ENCODE assay signal across 28 cellular contexts in genomic region chr15:100932676-100933348, GRCh38. TPM values are rescaled to one million over a fixed set of nuclear protein-coding genes. Genes with fewer than 3 reads are reported as not detected.
DNase-seq lines count a peak whose midpoint lies in the region; ATAC-seq and TF ChIP-seq lines count a peak whose summit lies in the region.
"Had no signal": no experiment of that assay in that cellular context is flagged by ENCODE, and none has a peak within 500 bp of the region (broad histone marks: within the 10 kb centered on the region; RNA-seq: fewer than 3 reads in every experiment).

No MANE protein-coding gene starts in this region.

- no peak overlapping the region for H3K18ac ChIP-seq in IMR-90 (ENCODE audit: low read depth, low read length)

- peak; percentile 32 for DNase-seq in activated CD4-positive, alpha-beta T cell treated with anti-CD3 and anti-CD28 coated beads, Interleukin-2, amount 10 ng/mL, durations not matched to agents 24 days and 14 days
- DNase-seq in activated CD4-positive, alpha-beta T cell treated with anti-CD3 and anti-CD28 coated beads, Interleukin-2, amount 10 ng/mL, durations not matched to agents 7 days and 5 days = no peak
- no peak for DNase-seq in IMR-90
- DNase-seq in RPMI8226 = peak; percentile 47
- no peak for DNase-seq in spleen
- DNase-seq in heart left ventricle = no peak
- DNase-seq in activated naive CD4-positive, alpha-beta T cell treated with anti-CD3 and anti-CD28 coated beads, Interleukin-2, amount 50 U/mL, for 72 hours (ENCODE audit: low spot score in 2 of 2) = no peak
- DNase-seq: activated CD4-positive, alpha-beta T cell treated with anti-CD3 and anti-CD28 coated beads, Interleukin-2, amount 50 U/mL, for 4 hours; activated CD8-positive, alpha-beta memory T cell treated with anti-CD3 and anti-CD28 coated beads, Interleukin-2, amount 50 U/mL, for 48 hours; activated naive CD8-positive, alpha-beta T cell treated with anti-CD3 and anti-CD28 coated beads for 36 hours; BE2C; central memory CD4-positive, alpha-beta T cell; COR-L47; DND-41; esophagus squamous epithelium; hypothalamus; left ventricle myocardium inferior; MG63; naive thymus-derived CD8-positive, alpha-beta T cell; NCI-H510A treated with DMSO at 0.1 percent for 48 hours; retina; SK-N-SH; WERI-Rb-1 had no signal

- H3K36me3 Mint-ChIP-seq in activated CD4-positive, alpha-beta T cell treated with anti-CD3 and anti-CD28 coated beads, Interleukin-2, amount 10 ng/mL, durations not matched to agents 24 days and 14 days (ENCODE audit: low read depth) = no peaks in the 10 kb centered on the region
- no peaks in the 10 kb centered on the region for H3K36me3 Mint-ChIP-seq in activated CD4-positive, alpha-beta T cell treated with anti-CD3 and anti-CD28 coated beads, Interleukin-2, amount 10 ng/mL, durations not matched to agents 7 days and 5 days (ENCODE audit: low read depth)
- H3K36me3 Mint-ChIP-seq in activated naive CD4-positive, alpha-beta T cell treated with anti-CD3 and anti-CD28 coated beads, Interleukin-2, amount 50 U/mL, for 72 hours = no peaks in the 10 kb centered on the region
- H3K36me3 Mint-ChIP-seq: activated naive CD8-positive, alpha-beta T cell treated with anti-CD3 and anti-CD28 coated beads for 36 hours; naive thymus-derived CD8-positive, alpha-beta T cell had no signal

- no peak for ATAC-seq in IMR-90 (ENCODE audit: low read depth)
- ATAC-seq in heart left ventricle = no peak
- no peak for ATAC-seq in activated naive CD4-positive, alpha-beta T cell treated with anti-CD3 and anti-CD28 coated beads, Interleukin-2, amount 50 U/mL, for 72 hours
- ATAC-seq in GM21619 (IDR thresholded peaks at IDR 0.05; ENCODE audit: unreplicated experiment) = no peak
- ATAC-seq: HepG2; naive thymus-derived CD8-positive, alpha-beta T cell had no signal

- no peaks in the 10 kb centered on the region for H3K27me3 ChIP-seq in IMR-90 (ENCODE audit: control insufficient read depth, insufficient read depth, low read length)
- no peaks in the 10 kb centered on the region for H3K27me3 ChIP-seq in spleen (replicated peaks in 1 of 7)
- H3K27me3 ChIP-seq in heart left ventricle = no peaks in the 10 kb centered on the region
- H3K27me3 ChIP-seq: BE2C, esophagus squamous epithelium, MG63 had no signal

- no peaks in the 10 kb centered on the region for H3K4me1 Mint-ChIP-seq in activated CD4-positive, alpha-beta T cell treated with anti-CD3 and anti-CD28 coated beads, Interleukin-2, amount 10 ng/mL, durations not matched to agents 24 days and 14 days
- no peaks in the 10 kb centered on the region for H3K4me1 Mint-ChIP-seq in activated CD4-positive, alpha-beta T cell treated with anti-CD3 and anti-CD28 coated beads, Interleukin-2, amount 10 ng/mL, durations not matched to agents 7 days and 5 days
- H3K4me1 Mint-ChIP-seq: activated naive CD8-positive, alpha-beta T cell treated with anti-CD3 and anti-CD28 coated beads for 36 hours had no signal

- H4K20me1 ChIP-seq in IMR-90 (ENCODE audit: insufficient read depth, low read length) = no peaks in the 10 kb centered on the region

- H2AK9ac ChIP-seq in IMR-90 (replicated peaks; ENCODE audit: low read depth, low read length, poor library complexity) = no peak overlapping the region

- H4K8ac ChIP-seq in IMR-90 (ENCODE audit: low read depth in 2 of 2, low read length in 2 of 2) = no peak overlapping the region

- H3K9me3 ChIP-seq in IMR-90 (ENCODE audit: control insufficient read depth, insufficient read depth, low read length) (no peaks in the 10 kb centered on the region), spleen (no peaks in the 10 kb centered on the region), heart left ventricle (peaks cover 0 to 5% (median 0%) of the 10 kb centered on the region in 12 donors)
- H3K9me3 ChIP-seq: BE2C, esophagus squamous epithelium, MG63, SK-N-SH had no signal

- no peak overlapping the region for H4K91ac ChIP-seq in IMR-90 (ENCODE audit: insufficient read depth, low read depth, low read length)

- no TSS peak for BruUV-seq in IMR-90 (replicated peaks; lab: Mats Ljungman, UMichigan)

- H3K4ac ChIP-seq in IMR-90 (ENCODE audit: low read depth, low read length) = 0 out of 2 replicates have a peak overlapping the region, but pooled peaks have one; percentile 16

- TF ChIP-seq CTCF in IMR-90 (conservative IDR thresholded peaks at IDR 0.05; ENCODE audit: low read depth, low read length) (no peak), spleen (IDR thresholded peaks at IDR 0.05 in 8 of 11, conservative IDR thresholded peaks at IDR 0.05 in 3 of 11) (no peak), heart left ventricle (IDR thresholded peaks at IDR 0.05) (no peak)

- in situ Hi-C loops in IMR-90 (cut with MboI; ENCODE audit: low sequenced_read_pairs) = no loop called here

- no peak overlapping the region for H2BK15ac ChIP-seq in IMR-90 (ENCODE audit: low read depth, low read length)

- H3K9ac ChIP-seq in IMR-90 (ENCODE audit: low read depth, low read length) = no peak overlapping the region
- H3K9ac ChIP-seq: SK-N-SH had no signal

- POLR2A ChIA-PET in activated CD4-positive, alpha-beta T cell treated with anti-CD3 and anti-CD28 coated beads, Interleukin-2, amount 10 ng/mL, durations not matched to agents 7 days and 5 days (lab: Charles Lee) = no interaction called here
- POLR2A ChIA-PET in IMR-90 (lab: Charles Lee; ENCODE audit: unreplicated experiment) = no interaction called here

- H3K27ac ChIP-seq in IMR-90 (ENCODE audit: insufficient read depth, low read length) = no peak overlapping the region
- H3K27ac ChIP-seq in spleen = peak overlapping the region in 6 of 8 donors; percentile 1 to 65 (median 58)
- no peak overlapping the region for H3K27ac ChIP-seq in heart left ventricle
- H3K27ac ChIP-seq: esophagus squamous epithelium, left ventricle myocardium inferior, WERI-Rb-1 had no signal

- no peaks in the 10 kb centered on the region for H3K9me3 Mint-ChIP-seq in activated CD4-positive, alpha-beta T cell treated with anti-CD3 and anti-CD28 coated beads, Interleukin-2, amount 10 ng/mL, durations not matched to agents 24 days and 14 days
- no peaks in the 10 kb centered on the region for H3K9me3 Mint-ChIP-seq in activated CD4-positive, alpha-beta T cell treated with anti-CD3 and anti-CD28 coated beads, Interleukin-2, amount 10 ng/mL, durations not matched to agents 7 days and 5 days
- H3K9me3 Mint-ChIP-seq in activated naive CD4-positive, alpha-beta T cell treated with anti-CD3 and anti-CD28 coated beads, Interleukin-2, amount 50 U/mL, for 72 hours = no peaks in the 10 kb centered on the region
- H3K9me3 Mint-ChIP-seq: activated naive CD8-positive, alpha-beta T cell treated with anti-CD3 and anti-CD28 coated beads for 36 hours; dendritic cell treated with granulocyte-macrophage colony-stimulating factor and Interleukin-4, amounts not matched to agents 40 ng/mL and 50 ng/mL, for 4 days; naive thymus-derived CD8-positive, alpha-beta T cell; T-helper 2 cell treated with Interferon-gamma antibody and Interleukin-4, amounts not matched to agents 5 μg/mL and 100 μg/mL, for 36 hours had no signal

- no peak overlapping the region for H3K27ac Mint-ChIP-seq in activated CD4-positive, alpha-beta T cell treated with anti-CD3 and anti-CD28 coated beads, Interleukin-2, amount 10 ng/mL, durations not matched to agents 24 days and 14 days
- H3K27ac Mint-ChIP-seq in activated CD4-positive, alpha-beta T cell treated with anti-CD3 and anti-CD28 coated beads, Interleukin-2, amount 10 ng/mL, durations not matched to agents 7 days and 5 days = no peak overlapping the region
- no peak overlapping the region for H3K27ac Mint-ChIP-seq in activated naive CD4-positive, alpha-beta T cell treated with anti-CD3 and anti-CD28 coated beads, Interleukin-2, amount 50 U/mL, for 72 hours
- H3K27ac Mint-ChIP-seq: activated naive CD8-positive, alpha-beta T cell treated with anti-CD3 and anti-CD28 coated beads for 36 hours; dendritic cell treated with granulocyte-macrophage colony-stimulating factor and Interleukin-4, amounts not matched to agents 40 ng/mL and 50 ng/mL, for 4 days; naive thymus-derived CD8-positive, alpha-beta T cell; T-helper 2 cell treated with Interferon-gamma antibody and Interleukin-4, amounts not matched to agents 5 μg/mL and 100 μg/mL, for 36 hours had no signal

- no peak overlapping the region for H2AK5ac ChIP-seq in IMR-90 (ENCODE audit: low read depth, low read length)

- dilution Hi-C loops in IMR-90 (cut with HindIII; ENCODE audit: low sequenced_read_pairs, unreplicated experiment) = no loop called here

- TF ChIP-seq POLR2A in IMR-90 (IDR thresholded peaks at IDR 0.05; ENCODE audit: low read depth, low read length) (no peak), spleen (IDR thresholded peaks at IDR 0.05) (no peak), heart left ventricle (IDR thresholded peaks at IDR 0.05) (no peak)

- H3K9me1 ChIP-seq in IMR-90 (ENCODE audit: insufficient read depth, low read length) = peaks cover 4% of the 10 kb centered on the region; the same call in 1 of the 2 replicates

- H2BK5ac ChIP-seq in IMR-90 (ENCODE audit: low read depth, low read length, poor library complexity, severe bottlenecking) = no peak overlapping the region

- H3K36me3 ChIP-seq in IMR-90 (ENCODE audit: control insufficient read depth, insufficient read depth, low read length) (no peaks in the 10 kb centered on the region; the same call in none of the 2 replicates), spleen (peaks cover 0 to 27% (median 0%) of the 10 kb centered on the region in 6 donors), heart left ventricle (peaks cover 0 to 22% (median 0%) of the 10 kb centered on the region in 9 donors)
- H3K36me3 ChIP-seq: BE2C, left ventricle myocardium inferior, WERI-Rb-1 had no signal

- no peak overlapping the region for H2AFZ ChIP-seq in IMR-90 (replicated peaks; ENCODE audit: low read length, poor library complexity)

- H2BK120ac ChIP-seq in IMR-90 (ENCODE audit: low read depth, low read length) = no peak overlapping the region

- H3K4me2 ChIP-seq in IMR-90 (ENCODE audit: low read depth, low read length) = no peak overlapping the region
- H3K4me2 ChIP-seq: SK-N-SH, smooth muscle cell had no signal

- intact Hi-C loops in activated CD4-positive, alpha-beta T cell treated with anti-CD3 and anti-CD28 coated beads, Interleukin-2, amount 10 ng/mL, durations not matched to agents 24 days and 14 days (cut with micrococcal nuclease) = no loop called here
- intact Hi-C loops in IMR-90 (cut with micrococcal nuclease) (no loop called here), spleen (cut with DNase I; ENCODE audit: low total_unique reads) (no loop called here), heart left ventricle (cut with DNase I) (loop anchor here in 1 of 10 donors (5.0 kb wide), 1 partner anchor 49 kb away; no protein-coding TSS in a partner anchor)

- H3K14ac ChIP-seq in IMR-90 (replicated peaks; ENCODE audit: low read depth, low read length) = no peak overlapping the region

- H3K4me3 ChIP-seq in IMR-90 (ENCODE audit: insufficient read depth, low read depth, low read length) (no peak overlapping the region), spleen (no peak overlapping the region), heart left ventricle (no peak overlapping the region)
- H3K4me3 ChIP-seq: esophagus squamous epithelium, left ventricle myocardium inferior, MG63, smooth muscle cell had no signal

- H2BK20ac ChIP-seq in IMR-90 (ENCODE audit: low read depth, low read length) = peak overlapping the region; percentile 37; the same call in 1 of the 2 replicates

- TF ChIP-seq RAD21 in IMR-90 (IDR thresholded peaks at IDR 0.05; ENCODE audit: low read length) = no peak

- H4K5ac ChIP-seq in IMR-90 (ENCODE audit: low read depth, low read length) = no peak overlapping the region

- H3K4me3 Mint-ChIP-seq in activated CD4-positive, alpha-beta T cell treated with anti-CD3 and anti-CD28 coated beads, Interleukin-2, amount 10 ng/mL, durations not matched to agents 24 days and 14 days = no peak overlapping the region
- no peak overlapping the region for H3K4me3 Mint-ChIP-seq in activated CD4-positive, alpha-beta T cell treated with anti-CD3 and anti-CD28 coated beads, Interleukin-2, amount 10 ng/mL, durations not matched to agents 7 days and 5 days
- H3K4me3 Mint-ChIP-seq: activated naive CD8-positive, alpha-beta T cell treated with anti-CD3 and anti-CD28 coated beads for 36 hours; dendritic cell treated with granulocyte-macrophage colony-stimulating factor and Interleukin-4, amounts not matched to agents 40 ng/mL and 50 ng/mL, for 4 days; naive thymus-derived CD8-positive, alpha-beta T cell; T-helper 2 cell treated with Interferon-gamma antibody and Interleukin-4, amounts not matched to agents 5 μg/mL and 100 μg/mL, for 36 hours had no signal

- H3K4me1 ChIP-seq in IMR-90 (ENCODE audit: control insufficient read depth, insufficient read depth, low read length) (peaks cover 2% of the 10 kb centered on the region; the same call in 1 of the 2 replicates), spleen (peaks cover 3 to 76% (median 49%) of the 10 kb centered on the region in 6 donors), heart left ventricle (peaks cover 0 to 9% (median 0%) of the 10 kb centered on the region in 12 donors)
- H3K4me1 ChIP-seq: BE2C, left ventricle myocardium inferior had no signal

- 34% methylated on average over 3 of the region's 7 CpGs; no CpG with 5 or more reads in 1 of the 2 experiments for WGBS in IMR-90 (ENCODE audit: extremely low coverage in 2 of 2, insufficient read length in 1 of 2), 2 experiments
- WGBS in spleen, 5 donors = 53 to 66% (median 62%) methylated on average over 7 of the region's 7 CpGs
- WGBS in heart left ventricle, 4 donors = 66 to 74% (median 70%) methylated on average over 7 of the region's 7 CpGs

- no peak overlapping the region for H3K56ac ChIP-seq in IMR-90 (ENCODE audit: extremely low read depth, insufficient read depth, low read length)

- peaks cover 9% of the 10 kb centered on the region for H3K27me3 Mint-ChIP-seq in activated CD4-positive, alpha-beta T cell treated with anti-CD3 and anti-CD28 coated beads, Interleukin-2, amount 10 ng/mL, durations not matched to agents 24 days and 14 days
- no peaks in the 10 kb centered on the region for H3K27me3 Mint-ChIP-seq in activated CD4-positive, alpha-beta T cell treated with anti-CD3 and anti-CD28 coated beads, Interleukin-2, amount 10 ng/mL, durations not matched to agents 7 days and 5 days
- H3K27me3 Mint-ChIP-seq: activated naive CD8-positive, alpha-beta T cell treated with anti-CD3 and anti-CD28 coated beads for 36 hours; dendritic cell treated with granulocyte-macrophage colony-stimulating factor and Interleukin-4, amounts not matched to agents 40 ng/mL and 50 ng/mL, for 4 days had no signal

- H3K79me1 ChIP-seq in IMR-90 (ENCODE audit: low read depth in 1 of 2, low read length in 2 of 2) = no peaks in the 10 kb centered on the region; a peak in 1 of 4 replicates

- CTCF ChIA-PET in activated CD4-positive, alpha-beta T cell treated with anti-CD3 and anti-CD28 coated beads, Interleukin-2, amount 10 ng/mL, durations not matched to agents 7 days and 5 days (lab: Charles Lee) = no interaction called here
- CTCF ChIA-PET in IMR-90 (lab: Yijun Ruan, JAX) = no interaction called here

- no peak overlapping the region for H3K23ac ChIP-seq in IMR-90 (ENCODE audit: low read depth, low read length)

RNA-seq across cellular contexts. Expression of gene LRRK1, which starts 13.7 kb away (rescaled TPM):
- 1.3 and 2.1 TPM in 2 replicates for total RNA-seq in activated CD4-positive, alpha-beta T cell treated with anti-CD3 and anti-CD28 coated beads, Interleukin-2, amount 10 ng/mL, durations not matched to agents 24 days and 14 days
- under 1 TPM; 0.40 to 0.45 TPM for total RNA-seq in activated CD4-positive, alpha-beta T cell treated with anti-CD3 and anti-CD28 coated beads, Interleukin-2, amount 10 ng/mL, durations not matched to agents 7 days and 5 days
- total RNA-seq in IMR-90 (2012; rRNA removed) (1.9 and 3.0 TPM in 2 replicates), spleen (10 to 100 TPM; 31.3 to 60.2 (median 49.9) TPM), heart left ventricle (10 to 100 TPM in 1 of 9 donors, 1 to 10 TPM in 8; 1.4 to 12.7 (median 2.1) TPM)
- polyA plus RNA-seq in IMR-90 (2012; rRNA removed) (5.8 and 6.8 TPM in 2 replicates), spleen (10 to 100 TPM; 12.0 to 23.6 (median 12.8) TPM), heart left ventricle (1 to 10 TPM; 1.3 to 2.1 TPM)
- polyA plus RNA-seq in IMR-90 (2012; cell fraction: cytosol; rRNA removed) = 3.1 and 5.1 TPM in 2 replicates
- polyA plus RNA-seq in IMR-90 (2012; cell fraction: nucleus; rRNA removed; ENCODE audit: low replicate concordance) = 19.9 and 31.2 TPM in 2 replicates
- total RNA-seq in activated naive CD4-positive, alpha-beta T cell treated with anti-CD3 and anti-CD28 coated beads, Interleukin-2, amount 50 U/mL, for 72 hours = 1 to 10 TPM in 1 of 2 donors, under 1 TPM in 1; 0.09 to 1.4 TPM
- polyA plus RNA-seq: naive thymus-derived CD8-positive, alpha-beta T cell had no signal

RNA-seq across cellular contexts. Expression of gene ALDH1A3, which starts 53.2 kb away (rescaled TPM):
- total RNA-seq in activated CD4-positive, alpha-beta T cell treated with anti-CD3 and anti-CD28 coated beads, Interleukin-2, amount 10 ng/mL, durations not matched to agents 24 days and 14 days = not detected in 2 replicates
- total RNA-seq in activated CD4-positive, alpha-beta T cell treated with anti-CD3 and anti-CD28 coated beads, Interleukin-2, amount 10 ng/mL, durations not matched to agents 7 days and 5 days = not detected
- 5.0 and 8.6 TPM in 2 replicates for total RNA-seq in IMR-90 (2012; rRNA removed)
- 2.9 and 3.1 TPM in 2 replicates for polyA plus RNA-seq in IMR-90 (2012; rRNA removed)
- polyA plus RNA-seq in IMR-90 (2012; cell fraction: cytosol; rRNA removed) = 1.6 and 6.2 TPM in 2 replicates
- 1.4 and 4.7 TPM in 2 replicates for polyA plus RNA-seq in IMR-90 (2012; cell fraction: nucleus; rRNA removed; ENCODE audit: low replicate concordance)
- total RNA-seq in spleen = 10 to 100 TPM in 2 of 7 donors, 1 to 10 TPM in 4, under 1 TPM in 1; 0.94 to 22.3 (median 6.4) TPM
- polyA plus RNA-seq in spleen = 1 to 10 TPM; 1.1 to 4.0 (median 1.4) TPM
- total RNA-seq in heart left ventricle = 10 to 100 TPM in 2 of 9 donors, 1 to 10 TPM in 6, under 1 TPM in 1; 0.82 to 37.1 (median 4.7) TPM
- polyA plus RNA-seq in heart left ventricle = 1 to 10 TPM in 1 of 2 donors, under 1 TPM in 1; 0.91 to 6.3 TPM
- not detected for total RNA-seq in activated naive CD4-positive, alpha-beta T cell treated with anti-CD3 and anti-CD28 coated beads, Interleukin-2, amount 50 U/mL, for 72 hours
- total RNA-seq: activated naive CD8-positive, alpha-beta T cell treated with anti-CD3 and anti-CD28 coated beads for 36 hours; HepG2; naive thymus-derived CD8-positive, alpha-beta T cell had no signal
- polyA plus RNA-seq: HepG2; naive thymus-derived CD8-positive, alpha-beta T cell had no signal

Comparison
In these comparisons a context has a peak if more than half of its experiments do, and no peak if none do; other contexts are left out.
1. DNase-seq: peak in activated CD4-positive, alpha-beta T cell treated with anti-CD3 and anti-CD28 coated beads, Interleukin-2, amount 10 ng/mL, durations not matched to agents 24 days and 14 days (single experiment) and RPMI8226 (single experiment); none in activated CD4-positive, alpha-beta T cell treated with anti-CD3 and anti-CD28 coated beads, Interleukin-2, amount 10 ng/mL, durations not matched to agents 7 days and 5 days (single experiment), IMR-90 (single experiment), spleen (single experiment), heart left ventricle (0 of 5) and activated naive CD4-positive, alpha-beta T cell treated with anti-CD3 and anti-CD28 coated beads, Interleukin-2, amount 50 U/mL, for 72 hours (0 of 2).
2. H3K27ac ChIP-seq: peak in spleen (6 of 8); none in IMR-90 (single experiment) and heart left ventricle (0 of 12).